13 cellular contexts compared by ENCODE assay signal in genomic region chr20:53805895-53806384, GRCh38.
DNase-seq lines count a peak whose midpoint lies in the region; ATAC-seq, FAIRE-seq and TF ChIP-seq lines count a peak whose summit lies in the region.
"Had no signal": no experiment of that assay in that cellular context is flagged by ENCODE, and none has a peak within 500 bp of the region (broad histone marks: within the 10 kb centered on the region; RNA-seq: fewer than 3 reads in every experiment).

No MANE protein-coding gene starts in this region.

- H3K4me3 ChIP-seq in ACC112 (ENCODE audit: low read depth, low read length), result no peak overlapping the region
- H3K4me3 ChIP-seq in GM12878, result no peak overlapping the region
- H3K4me3 ChIP-seq in MM.1S (ENCODE audit: low read length), result no peak overlapping the region
- H3K4me3 ChIP-seq: Peyer's patch, thyroid gland had no signal

- in situ Hi-C loops in GM12878 (cut with MboI), result no loop called here

- H2AFZ ChIP-seq in ACC112 (ENCODE audit: low read length, unreplicated experiment) (peak overlapping the region; percentile 61), GM12878 (ENCODE audit: control insufficient read depth, low read depth, low read length) (no peak overlapping the region), MM.1S (ENCODE audit: low read length) (no peak overlapping the region)

- POLR2A ChIA-PET in GM12878 (lab: Charles Lee), result interaction anchor here (0.9 kb wide), 1 partner anchor 54 kb away, joined by 3 read pairs; no protein-coding TSS in a partner anchor
- POLR2A ChIA-PET in naive thymus-derived CD8-positive, alpha-beta T cell (lab: Charles Lee), result interaction anchor here (0.8 to 1.2 kb wide), 3 partner anchors 8 to 30 kb away, joined by 3 to 4 read pairs (median 4); no protein-coding TSS in a partner anchor

- no peak overlapping the region for H3K4me3 Mint-ChIP-seq in activated T-cell treated with anti-CD3 and anti-CD28 coated beads, Interleukin-2, amount 50 U/mL, for 24 hours
- no peak overlapping the region for H3K4me3 Mint-ChIP-seq in naive thymus-derived CD8-positive, alpha-beta T cell
- H3K4me3 Mint-ChIP-seq: dendritic cell treated with granulocyte-macrophage colony-stimulating factor and Interleukin-4, amounts not matched to agents 40 ng/mL and 50 ng/mL, for 4 days had no signal

- no peak for FAIRE-seq in HTR-8/SVneo (lab: Jason Lieb, UNC)
- FAIRE-seq in GM12878 (lab: Jason Lieb, UNC), result no peak

- no peak for TF ChIP-seq POLR2A in GM12878 (IDR thresholded peaks at IDR 0.05; ENCODE audit: low read depth, low read length)

- H3K9me3 Mint-ChIP-seq in activated T-cell treated with anti-CD3 and anti-CD28 coated beads, Interleukin-2, amount 50 U/mL, for 24 hours, result no peaks in the 10 kb centered on the region
- no peaks in the 10 kb centered on the region for H3K9me3 Mint-ChIP-seq in naive thymus-derived CD8-positive, alpha-beta T cell
- H3K9me3 Mint-ChIP-seq: dendritic cell treated with granulocyte-macrophage colony-stimulating factor and Interleukin-4, amounts not matched to agents 40 ng/mL and 50 ng/mL, for 4 days had no signal

- CTCF ChIA-PET in GM12878 (lab: Yijun Ruan, JAX), result no interaction called here

- SMC1A ChIA-PET in GM12878 (lab: Charles Lee; ENCODE audit: uncharacterized antibody, unreplicated experiment), result interaction anchor here (1.1 to 1.5 kb wide), 3 partner anchors 10 to 24 kb away, joined by 3 to 7 read pairs (median 5); no protein-coding TSS in a partner anchor

- H3K79me2 ChIP-seq in ACC112 (ENCODE audit: control insufficient read depth, insufficient read depth, low read length, unreplicated experiment) (no peaks in the 10 kb centered on the region), GM12878 (ENCODE audit: control insufficient read depth, insufficient read depth, low read length) (no peaks in the 10 kb centered on the region), MM.1S (ENCODE audit: low read length) (no peaks in the 10 kb centered on the region)

- intact Hi-C loops in GM12878 (cut with micrococcal nuclease; ENCODE audit: unreplicated experiment), result no loop called here

- peaks cover 14% of the 10 kb centered on the region for H3K4me1 ChIP-seq in ACC112 (ENCODE audit: control insufficient read depth, insufficient read depth, low read length, unreplicated experiment)
- no peaks in the 10 kb centered on the region for H3K4me1 ChIP-seq in GM12878 (ENCODE audit: control insufficient read depth, insufficient read depth, low read length)
- no peaks in the 10 kb centered on the region for H3K4me1 ChIP-seq in MM.1S (ENCODE audit: low read length)
- H3K4me1 ChIP-seq: thyroid gland had no signal

- no peak for TF ChIP-seq CTCF in GM12878 (IDR thresholded peaks at IDR 0.05 in 2 of 3, conservative IDR thresholded peaks at IDR 0.05 in 1 of 3; ENCODE audit: control insufficient read depth in 2 of 3, extremely low read depth in 1 of 3, insufficient read depth in 1 of 3, low read depth in 3 of 3, low read length in 3 of 3)
- no peak for TF ChIP-seq CTCF in MM.1S (IDR thresholded peaks at IDR 0.05; ENCODE audit: low read length)

- H3K9me3 ChIP-seq in GM12878 (replicated peaks; ENCODE audit: control insufficient read depth, insufficient read depth, low read length), result no peaks in the 10 kb centered on the region
- H3K9me3 ChIP-seq in MM.1S (replicated peaks; ENCODE audit: insufficient read depth, low read length), result no peaks in the 10 kb centered on the region
- H3K9me3 ChIP-seq: Peyer's patch, thyroid gland had no signal

- H3K4me2 ChIP-seq in GM12878 (ENCODE audit: control insufficient read depth, insufficient read depth) (no peak overlapping the region), MM.1S (ENCODE audit: low read depth, low read length) (no peak overlapping the region)

- no peaks in the 10 kb centered on the region for H3K27me3 ChIP-seq in ACC112 (ENCODE audit: insufficient read depth, low read length)
- no peaks in the 10 kb centered on the region for H3K27me3 ChIP-seq in GM12878 (replicated peaks in 1 of 2; ENCODE audit: control insufficient read depth in 2 of 2, insufficient read depth in 2 of 2, low read length in 1 of 2)
- H3K27me3 ChIP-seq in MM.1S (replicated peaks; ENCODE audit: insufficient read depth, low read length), result no peaks in the 10 kb centered on the region
- H3K27me3 ChIP-seq: Peyer's patch, thyroid gland had no signal

- BruUV-seq in GM12878 (replicated peaks; lab: Mats Ljungman, UMichigan), result no TSS peak

- no peaks in the 10 kb centered on the region for H3K9me2 ChIP-seq in MM.1S (replicated peaks; ENCODE audit: insufficient read depth, low read length)

- no peak for TF ChIP-seq EP300 in GM12878 (IDR thresholded peaks at IDR 0.05; ENCODE audit: borderline replicate concordance in 1 of 2, control insufficient read depth in 1 of 2, low read depth in 2 of 2, low read length in 2 of 2)

- H3K27me3 Mint-ChIP-seq in activated T-cell treated with anti-CD3 and anti-CD28 coated beads, Interleukin-2, amount 50 U/mL, for 24 hours, result no peaks in the 10 kb centered on the region
- H3K27me3 Mint-ChIP-seq in naive thymus-derived CD8-positive, alpha-beta T cell, result no peaks in the 10 kb centered on the region
- H3K27me3 Mint-ChIP-seq: dendritic cell treated with granulocyte-macrophage colony-stimulating factor and Interleukin-4, amounts not matched to agents 40 ng/mL and 50 ng/mL, for 4 days had no signal

- 56% methylated on average over 5 of the region's 5 CpGs for WGBS in GM12878 (ENCODE audit: insufficient coverage, insufficient replicate concordance, low lambda C conversion rate, missing lambda C conversion rate)

- H3K27ac Mint-ChIP-seq in activated T-cell treated with anti-CD3 and anti-CD28 coated beads, Interleukin-2, amount 50 U/mL, for 24 hours, result no peak overlapping the region
- H3K27ac Mint-ChIP-seq in naive thymus-derived CD8-positive, alpha-beta T cell, result no peak overlapping the region
- H3K27ac Mint-ChIP-seq: dendritic cell treated with granulocyte-macrophage colony-stimulating factor and Interleukin-4, amounts not matched to agents 40 ng/mL and 50 ng/mL, for 4 days had no signal

- H3K36me3 Mint-ChIP-seq in activated T-cell treated with anti-CD3 and anti-CD28 coated beads, Interleukin-2, amount 50 U/mL, for 24 hours (ENCODE audit: low read depth), result no peaks in the 10 kb centered on the region
- H3K36me3 Mint-ChIP-seq in naive thymus-derived CD8-positive, alpha-beta T cell, result no peaks in the 10 kb centered on the region

- TF ChIP-seq RAD21 in GM12878 (IDR thresholded peaks at IDR 0.05; ENCODE audit: insufficient read depth, low read depth, low read length), result no peak

- H3K4me1 Mint-ChIP-seq in activated T-cell treated with anti-CD3 and anti-CD28 coated beads, Interleukin-2, amount 50 U/mL, for 24 hours (ENCODE audit: low read depth), result peaks cover 4% of the 10 kb centered on the region
- H3K4me1 Mint-ChIP-seq in naive thymus-derived CD8-positive, alpha-beta T cell, result peaks cover 0 to 10% (median 7%) of the 10 kb centered on the region in 4 donors

- RAD21 ChIA-PET in GM12878 (lab: Charles Lee; ENCODE audit: unreplicated experiment), result no interaction called here

- H3F3A ChIP-seq in MM.1S (ENCODE audit: insufficient read depth, low read length), result no peaks in the 10 kb centered on the region

- H3K36me3 ChIP-seq in ACC112 (ENCODE audit: insufficient read depth, low read length) (no peaks in the 10 kb centered on the region), GM12878 (ENCODE audit: control insufficient read depth in 2 of 2, insufficient read depth in 2 of 2, low read length in 1 of 2) (no peaks in the 10 kb centered on the region), MM.1S (replicated peaks; ENCODE audit: insufficient read depth, low read length) (no peaks in the 10 kb centered on the region)
- H3K36me3 ChIP-seq: Peyer's patch, thyroid gland had no signal

- no peak for ATAC-seq in GM12878
- no peak for ATAC-seq in naive thymus-derived CD8-positive, alpha-beta T cell

- H3K27ac ChIP-seq in ACC112 (ENCODE audit: low read depth, low read length) (peak overlapping the region; percentile 76), GM12878 (ENCODE audit: control insufficient read depth, insufficient read depth) (no peak overlapping the region), MM.1S (ENCODE audit: low read length) (no peak overlapping the region)
- H3K27ac ChIP-seq: Peyer's patch, thyroid gland had no signal

- H3K9ac ChIP-seq in GM12878 (ENCODE audit: control insufficient read depth, insufficient read depth, low read length), result no peak overlapping the region
- no peak overlapping the region for H3K9ac ChIP-seq in MM.1S (ENCODE audit: low read length)

- DNase-seq in HTR-8/SVneo (ENCODE audit: insufficient read length, low spot score) (peak; percentile 95), GM12878 (ENCODE audit: low read depth, low spot score) (no peak), iris pigment epithelial cell (ENCODE audit: low read depth) (peak; percentile 74), NCI-H2227 (lab: John Stamatoyannopoulos, UW; ENCODE audit: unreplicated experiment) (no peak), MM.1S (no peak)
- no peak for DNase-seq in activated T-cell treated with anti-CD3 and anti-CD28 coated beads, Interleukin-2, amount 50 U/mL, for 24 hours
- DNase-seq in naive thymus-derived CD8-positive, alpha-beta T cell, result no peak
- DNase-seq: activated CD4-positive, CD25-positive, alpha-beta regulatory T cell treated with anti-CD3 and anti-CD28 coated beads, Interleukin-2, amount 50 U/mL, for 72 hours; NCI-H2029; Peyer's patch had no signal

- no peaks in the 10 kb centered on the region for H4K20me1 ChIP-seq in GM12878 (ENCODE audit: control insufficient read depth, insufficient read depth)
- no peaks in the 10 kb centered on the region for H4K20me1 ChIP-seq in MM.1S (ENCODE audit: insufficient read depth, low read length)

TF ChIP-seq in GM12878, 131 proteins besides CTCF, POLR2A, EP300 and RAD21:
- TF ChIP-seq SUPT20H (IDR thresholded peaks at IDR 0.05; ENCODE audit: borderline replicate concordance, control insufficient read depth, low read depth, low read length) (no peak), ETV6 (conservative IDR thresholded peaks at IDR 0.05 in 1 of 2, IDR thresholded peaks at IDR 0.05 in 1 of 2; ENCODE audit: borderline replicate concordance in 1 of 2, low read depth in 1 of 2) (peak in 1 of 2 experiments; percentile 100; a peak in 2 of 4 replicates), NFXL1 (IDR thresholded peaks at IDR 0.05; ENCODE audit: borderline replicate concordance) (peak; percentile 74; the same call in 1 of the 2 replicates)
TF ChIP-seq in GM12878: peak in this region for 2.

Comparison
In these comparisons a context has a peak if more than half of its experiments do, and no peak if none do; other contexts are left out.
1. DNase-seq: peak in HTR-8/SVneo (single experiment) and iris pigment epithelial cell (single experiment); none in GM12878 (single experiment), NCI-H2227 (single experiment), MM.1S (single experiment), activated T-cell treated with anti-CD3 and anti-CD28 coated beads, Interleukin-2, amount 50 U/mL, for 24 hours (single experiment) and naive thymus-derived CD8-positive, alpha-beta T cell (0 of 10).